1 cellular context compared by ENCODE assay signal in the genomic region with DNA sequence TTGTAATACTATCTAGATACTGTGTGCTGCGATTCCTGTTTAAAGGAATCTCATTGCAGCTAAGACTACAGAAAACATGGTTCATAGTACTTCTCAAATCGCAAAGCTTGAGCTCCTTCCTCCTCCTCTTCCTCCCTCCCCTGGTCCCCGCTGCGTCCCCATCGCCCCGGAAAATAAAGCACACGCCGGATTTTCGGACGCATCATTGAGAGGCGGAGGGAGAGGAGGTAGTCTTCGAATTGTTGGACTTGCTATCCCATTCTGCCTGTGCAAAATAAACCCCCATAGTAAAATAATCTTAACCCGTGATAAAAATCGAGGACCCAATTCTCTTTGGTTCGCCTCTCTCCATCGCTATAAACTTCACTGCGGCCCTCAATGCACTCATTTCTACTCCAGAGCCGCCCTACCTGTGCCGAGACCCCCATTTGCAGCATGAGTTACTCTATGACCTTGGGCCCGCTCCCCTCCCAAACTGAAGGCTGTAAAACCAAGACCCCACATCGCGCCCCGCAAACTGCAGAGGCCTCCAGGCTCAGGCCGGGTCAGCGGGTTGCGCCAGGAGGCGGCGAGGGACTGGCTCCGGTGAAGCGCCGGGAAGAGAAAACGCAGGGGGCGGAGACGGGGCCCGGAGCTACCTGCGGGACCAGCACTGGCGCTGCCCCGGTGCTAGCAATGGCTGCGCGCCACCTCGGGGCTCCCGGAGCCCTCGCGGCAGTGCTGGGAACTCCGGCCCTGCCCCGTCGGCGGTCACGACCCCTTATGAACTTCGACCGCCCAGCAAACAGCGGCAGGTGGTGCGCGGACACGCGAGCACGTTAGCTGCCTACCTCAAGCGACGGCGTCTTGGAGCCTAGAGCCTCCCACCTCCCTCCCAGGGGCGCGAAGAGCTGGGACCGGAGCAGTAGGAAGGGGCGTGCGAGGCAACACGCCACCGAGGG.
TF ChIP-seq lines count a peak whose summit lies in the region.

No MANE protein-coding gene starts in this region.

TF ChIP-seq in HepG2, 621 proteins besides CTCF, POLR2A, EP300 and RAD21 (continued from another document):
- TF ChIP-seq, protein P1, sequence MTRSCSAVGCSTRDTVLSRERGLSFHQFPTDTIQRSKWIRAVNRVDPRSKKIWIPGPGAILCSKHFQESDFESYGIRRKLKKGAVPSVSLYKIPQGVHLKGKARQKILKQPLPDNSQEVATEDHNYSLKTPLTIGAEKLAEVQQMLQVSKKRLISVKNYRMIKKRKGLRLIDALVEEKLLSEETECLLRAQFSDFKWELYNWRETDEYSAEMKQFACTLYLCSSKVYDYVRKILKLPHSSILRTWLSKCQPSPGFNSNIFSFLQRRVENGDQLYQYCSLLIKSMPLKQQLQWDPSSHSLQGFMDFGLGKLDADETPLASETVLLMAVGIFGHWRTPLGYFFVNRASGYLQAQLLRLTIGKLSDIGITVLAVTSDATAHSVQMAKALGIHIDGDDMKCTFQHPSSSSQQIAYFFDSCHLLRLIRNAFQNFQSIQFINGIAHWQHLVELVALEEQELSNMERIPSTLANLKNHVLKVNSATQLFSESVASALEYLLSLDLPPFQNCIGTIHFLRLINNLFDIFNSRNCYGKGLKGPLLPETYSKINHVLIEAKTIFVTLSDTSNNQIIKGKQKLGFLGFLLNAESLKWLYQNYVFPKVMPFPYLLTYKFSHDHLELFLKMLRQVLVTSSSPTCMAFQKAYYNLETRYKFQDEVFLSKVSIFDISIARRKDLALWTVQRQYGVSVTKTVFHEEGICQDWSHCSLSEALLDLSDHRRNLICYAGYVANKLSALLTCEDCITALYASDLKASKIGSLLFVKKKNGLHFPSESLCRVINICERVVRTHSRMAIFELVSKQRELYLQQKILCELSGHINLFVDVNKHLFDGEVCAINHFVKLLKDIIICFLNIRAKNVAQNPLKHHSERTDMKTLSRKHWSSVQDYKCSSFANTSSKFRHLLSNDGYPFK (CRISPR knock-in tag; IDR thresholded peaks at IDR 0.05; ENCODE audit: borderline replicate concordance), result peak; percentile 100
- TF ChIP-seq ZNF780A (CRISPR knock-in tag; IDR thresholded peaks at IDR 0.05) (peak; percentile 83; the same call in 1 of the 2 replicates), HNRNPL (IDR thresholded peaks at IDR 0.05; ENCODE audit: low read depth, low read length) (0 out of 2 replicates have a peak, but pooled peaks have one; percentile 24), SP4 (CRISPR knock-in tag; IDR thresholded peaks at IDR 0.05) (0 out of 2 replicates have a peak, but pooled peaks have one; percentile 53)
